ENCODE assay signal across 2 cellular contexts in the genomic region with DNA sequence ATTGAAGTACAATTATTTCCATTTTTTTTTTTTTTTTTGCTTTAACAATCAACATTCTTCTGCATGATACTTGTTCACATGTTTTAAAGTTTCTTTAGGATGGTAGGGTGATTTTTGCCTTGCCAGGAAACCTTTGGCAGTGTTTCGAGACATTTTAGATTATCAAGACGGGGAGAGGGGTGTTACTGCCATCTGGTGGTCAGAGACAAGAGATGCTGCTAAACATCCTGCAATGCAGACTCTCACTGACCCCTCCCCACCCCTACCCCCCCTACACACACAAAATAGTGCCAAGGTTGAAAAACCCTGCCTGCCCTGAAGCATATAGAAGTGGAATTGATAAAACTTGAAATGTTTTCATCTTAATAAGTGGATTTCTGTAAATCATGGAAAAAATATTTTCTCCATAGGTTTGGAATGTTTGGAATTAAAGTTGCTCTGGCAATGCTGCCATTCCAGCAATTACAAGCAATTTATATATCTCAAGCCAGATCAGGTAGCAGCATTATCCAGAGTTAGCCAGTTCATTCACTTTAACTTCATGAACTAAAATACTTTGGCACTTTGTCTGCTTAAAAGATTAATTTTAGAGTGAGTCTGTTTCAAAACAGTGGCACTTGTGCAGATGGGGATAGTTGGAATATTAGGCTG.
TF ChIP-seq lines count a peak whose summit lies in the region.

No MANE protein-coding gene starts in this region.

TF ChIP-seq in HCT116, 20 proteins besides CTCF, POLR2A, EP300 and RAD21 (continued from another document):
- TF ChIP-seq, protein P1, sequence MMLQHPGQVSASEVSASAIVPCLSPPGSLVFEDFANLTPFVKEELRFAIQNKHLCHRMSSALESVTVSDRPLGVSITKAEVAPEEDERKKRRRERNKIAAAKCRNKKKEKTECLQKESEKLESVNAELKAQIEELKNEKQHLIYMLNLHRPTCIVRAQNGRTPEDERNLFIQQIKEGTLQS (IDR thresholded peaks at IDR 0.05): no peak
- TF ChIP-seq SIN3A (IDR thresholded peaks at IDR 0.05; ENCODE audit: low read depth) (no peak), SRF (IDR thresholded peaks at IDR 0.05; ENCODE audit: low read depth) (no peak), YY1 (IDR thresholded peaks at IDR 0.05; ENCODE audit: extremely low read depth, insufficient replicate concordance, low read depth, low read length) (no peak), ZFX (IDR thresholded peaks at IDR 0.05) (no peak), POLR2AphosphoS5 (IDR thresholded peaks at IDR 0.05; ENCODE audit: low read depth, low read length) (no peak)

TF ChIP-seq in HepG2, 621 proteins besides CTCF, POLR2A, EP300 and RAD21 (continued from another document):
- TF ChIP-seq, protein P2, sequence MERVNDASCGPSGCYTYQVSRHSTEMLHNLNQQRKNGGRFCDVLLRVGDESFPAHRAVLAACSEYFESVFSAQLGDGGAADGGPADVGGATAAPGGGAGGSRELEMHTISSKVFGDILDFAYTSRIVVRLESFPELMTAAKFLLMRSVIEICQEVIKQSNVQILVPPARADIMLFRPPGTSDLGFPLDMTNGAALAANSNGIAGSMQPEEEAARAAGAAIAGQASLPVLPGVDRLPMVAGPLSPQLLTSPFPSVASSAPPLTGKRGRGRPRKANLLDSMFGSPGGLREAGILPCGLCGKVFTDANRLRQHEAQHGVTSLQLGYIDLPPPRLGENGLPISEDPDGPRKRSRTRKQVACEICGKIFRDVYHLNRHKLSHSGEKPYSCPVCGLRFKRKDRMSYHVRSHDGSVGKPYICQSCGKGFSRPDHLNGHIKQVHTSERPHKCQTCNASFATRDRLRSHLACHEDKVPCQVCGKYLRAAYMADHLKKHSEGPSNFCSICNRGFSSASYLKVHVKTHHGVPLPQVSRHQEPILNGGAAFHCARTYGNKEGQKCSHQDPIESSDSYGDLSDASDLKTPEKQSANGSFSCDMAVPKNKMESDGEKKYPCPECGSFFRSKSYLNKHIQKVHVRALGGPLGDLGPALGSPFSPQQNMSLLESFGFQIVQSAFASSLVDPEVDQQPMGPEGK (CRISPR knock-in tag; IDR thresholded peaks at IDR 0.05): peak; percentile 57; the same call in 1 of the 2 replicates
- TF ChIP-seq, protein P3, sequence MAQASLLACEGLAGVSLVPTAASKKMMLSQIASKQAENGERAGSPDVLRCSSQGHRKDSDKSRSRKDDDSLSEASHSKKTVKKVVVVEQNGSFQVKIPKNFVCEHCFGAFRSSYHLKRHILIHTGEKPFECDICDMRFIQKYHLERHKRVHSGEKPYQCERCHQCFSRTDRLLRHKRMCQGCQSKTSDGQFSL (CRISPR knock-in tag; IDR thresholded peaks at IDR 0.05): 0 out of 2 replicates have a peak, but pooled peaks have one; percentile 62
- TF ChIP-seq SMC3 (IDR thresholded peaks at IDR 0.05; ENCODE audit: low read length): peak; percentile 85
- TF ChIP-seq STAG1 (CRISPR knock-in tag; IDR thresholded peaks at IDR 0.05): peak; percentile 57
